ENCODE assay signal across 8 cellular contexts in the genomic region with DNA sequence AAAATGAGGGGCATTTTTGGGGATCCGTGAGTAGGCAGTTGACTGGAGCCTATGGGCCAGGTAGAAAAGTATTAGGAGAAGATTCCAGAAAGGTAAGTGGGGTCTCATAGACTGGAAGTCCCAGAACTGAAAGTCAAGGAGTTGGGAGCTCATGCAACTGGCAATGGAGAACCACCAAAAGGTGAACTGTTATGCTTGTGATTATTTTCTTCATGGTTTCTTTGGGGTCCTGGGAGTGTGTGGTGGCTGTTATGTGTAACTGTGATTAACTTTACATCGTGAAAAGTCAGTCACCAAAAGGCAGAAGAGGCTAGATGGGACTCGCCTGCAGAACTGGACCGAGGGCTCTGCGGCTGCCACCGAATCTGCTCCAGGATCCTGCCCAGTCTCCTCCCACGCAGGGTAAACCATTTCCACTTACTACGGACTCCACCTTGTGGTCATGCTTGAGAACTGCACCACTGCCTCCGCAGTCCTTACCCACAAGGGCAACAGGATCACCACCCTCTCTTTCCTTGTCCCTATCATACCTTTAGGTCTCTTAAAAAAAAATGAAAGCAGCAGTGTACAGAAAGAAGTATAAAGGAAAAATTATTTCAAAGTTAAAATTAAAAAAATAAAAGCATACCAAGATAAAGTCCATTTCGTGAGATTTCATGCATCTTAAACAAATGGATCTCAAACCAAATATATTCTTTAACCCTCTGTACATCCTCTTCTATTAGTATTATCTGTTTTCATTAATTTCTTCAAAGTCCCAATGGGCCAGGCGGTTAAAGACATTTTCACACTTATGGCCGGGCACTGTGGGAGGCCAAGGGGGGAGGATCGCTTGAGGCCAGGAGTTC. TPM values are rescaled to one million over a fixed set of nuclear protein-coding genes. Genes with fewer than 3 reads are reported as not detected.
DNase-seq lines count a peak whose midpoint lies in the region; ATAC-seq and TF ChIP-seq lines count a peak whose summit lies in the region.

No MANE protein-coding gene starts in this region.

- no peak overlapping the region for H3K27ac ChIP-seq in left ventricle myocardium inferior (replicated peaks)

- peak overlapping the region; percentile 43 for H3K4me3 ChIP-seq in left ventricle myocardium inferior

- DNase-seq in ELR (ENCODE audit: low read depth) (peak; percentile 87), HCEC 1CT (peak; percentile 72), NCI-H146 (lab: John Stamatoyannopoulos, UW) (peak; percentile 77), T-helper 1 cell (peak; percentile 45 to 78 (median 63)), amniotic epithelial cell (ENCODE audit: low read depth) (peak; percentile 81), left ventricle myocardium inferior (peak; percentile 82), sciatic nerve (ENCODE audit: low spot score) (peak; percentile 92)

- peaks cover 11% of the 10 kb centered on the region for H3K9me3 ChIP-seq in left ventricle myocardium inferior (replicated peaks)

- intact Hi-C loops in left ventricle myocardium inferior (cut with micrococcal nuclease) (no loop called here), sciatic nerve (cut with DNase I) (loop anchor here (5.0 kb wide), 1 partner anchor 123 kb away; no protein-coding TSS in a partner anchor)

- no peaks in the 10 kb centered on the region for H3K27me3 ChIP-seq in left ventricle myocardium inferior (ENCODE audit: low read depth)

- H3K36me3 ChIP-seq in left ventricle myocardium inferior = no peaks in the 10 kb centered on the region

- ATAC-seq in sciatic nerve (peak; percentile 97), HG02970 (IDR thresholded peaks at IDR 0.05; ENCODE audit: low FRiP score, unreplicated experiment) (no peak)

- peaks cover 16% of the 10 kb centered on the region for H3K4me1 ChIP-seq in left ventricle myocardium inferior

- peak; percentile 99 for TF ChIP-seq CTCF in left ventricle myocardium inferior (IDR thresholded peaks at IDR 0.05; ENCODE audit: borderline replicate concordance)

RNA-seq across cellular contexts. Expression of a gene that starts 15.6 kb away (rescaled TPM):
- total RNA-seq in left ventricle myocardium inferior = 20.2 TPM
- 29.1 TPM for total RNA-seq in sciatic nerve

RNA-seq across cellular contexts. Expression of a gene that starts 51.4 kb away (rescaled TPM):
- total RNA-seq in left ventricle myocardium inferior = 13.2 TPM
- 14.3 TPM for total RNA-seq in sciatic nerve
